In genomic region chr11:117126223-117126965, GRCh38 we compare ENCODE assay signal across 11 cellular contexts.
"Had no signal": no experiment of that assay in that cellular context is flagged by ENCODE, and none has a peak within 500 bp of the region (broad histone marks: within the 10 kb centered on the region; RNA-seq: fewer than 3 reads in every experiment).

No MANE protein-coding gene starts in this region.

- H3K4me2 ChIP-seq: neural progenitor cell had no signal

- H2AFZ ChIP-seq: neural progenitor cell, parathyroid adenoma had no signal

- H3K4me3 ChIP-seq: neural progenitor cell, skin epidermis had no signal

- H3K27ac ChIP-seq: neural progenitor cell, parathyroid adenoma, skin epidermis had no signal

- H3K9ac ChIP-seq: neural progenitor cell, parathyroid adenoma had no signal

- H3K36me3 ChIP-seq: neural progenitor cell had no signal

- ATAC-seq: stimulated activated naive CD8-positive, alpha-beta T cell treated with anti-CD3 and anti-CD28 coated beads, Interleukin-15, Interleukin-2, amounts not matched to agents 100 U/mL and 50 U/mL, for 24 hours had no signal

- H3K79me2 ChIP-seq: parathyroid adenoma had no signal

- FAIRE-seq: astrocyte, bronchial epithelial cell, endometrium had no signal

- H3K4me1 ChIP-seq: neural progenitor cell, parathyroid adenoma had no signal

- DNase-seq: activated naive CD4-positive, alpha-beta T cell; activated T-cell treated with anti-CD3 and anti-CD28 coated beads for 4 hours; naive B cell; stimulated activated CD4-positive, alpha-beta T cell treated with anti-CD3 and anti-CD28 coated beads, Interleukin-15, amount 100 ng/mL, for 24 hours; stimulated activated naive CD8-positive, alpha-beta T cell treated with anti-CD3 and anti-CD28 coated beads, Interleukin-15, Interleukin-2, amounts not matched to agents 100 U/mL and 50 U/mL, for 24 hours had no signal

- H3K27me3 ChIP-seq: neural progenitor cell had no signal
